23 cellular contexts compared by ENCODE assay signal in genomic region chr13:113345486-113345885, GRCh38. TPM values are rescaled to one million over a fixed set of nuclear protein-coding genes. Genes with fewer than 3 reads are reported as not detected.
DNase-seq lines count a peak whose midpoint lies in the region; ATAC-seq, FAIRE-seq and TF ChIP-seq lines count a peak whose summit lies in the region.
"Had no signal": no experiment of that assay in that cellular context is flagged by ENCODE, and none has a peak within 500 bp of the region (broad histone marks: within the 10 kb centered on the region; RNA-seq: fewer than 3 reads in every experiment).

No MANE protein-coding gene starts in this region.

- peaks cover 5 to 6% of the 10 kb centered on the region in 2 experiments; a peak in 4 of 5 replicates for H3K9me3 Mint-ChIP-seq in H9

- no peak for TF ChIP-seq EP300 in gastroesophageal sphincter (IDR thresholded peaks at IDR 0.05)

- H3K27me3 ChIP-seq in H9 (ENCODE audit: insufficient read depth, low read length) (no peaks in the 10 kb centered on the region), gastroesophageal sphincter (no peaks in the 10 kb centered on the region)

- H3K4me2 ChIP-seq in H9 (ENCODE audit: insufficient read depth, insufficient read length, low read length): no peak overlapping the region
- H3K4me2 ChIP-seq: A549 had no signal

- no peaks in the 10 kb centered on the region for H4K20me1 ChIP-seq in H9 (ENCODE audit: control insufficient read depth, insufficient read depth, insufficient read length)

- no peak overlapping the region for H2AFZ ChIP-seq in H9 (ENCODE audit: low read length)

- H3K4me1 Mint-ChIP-seq in H9: no peaks in the 10 kb centered on the region
- H3K4me1 Mint-ChIP-seq: CD14-positive monocyte had no signal

- H3K36me3 Mint-ChIP-seq in H9 (ENCODE audit: insufficient read depth in 1 of 3, low read depth in 3 of 3): peaks cover 65 to 78% (median 76%) of the 10 kb centered on the region in 3 experiments
- H3K36me3 Mint-ChIP-seq: CD14-positive monocyte; CD8-positive, alpha-beta T cell had no signal

- no peak overlapping the region for H3K27ac ChIP-seq in H9 (ENCODE audit: insufficient read length, low read depth, low read length)
- H3K27ac ChIP-seq in RWPE1: peak overlapping the region; percentile 10; the same call in 1 of the 2 replicates
- H3K27ac ChIP-seq in kidney (ENCODE audit: low read depth in 2 of 2, low read length in 2 of 2): no peak overlapping the region
- H3K27ac ChIP-seq in gastroesophageal sphincter: no peak overlapping the region
- H3K27ac ChIP-seq: A549 had no signal

- no peaks in the 10 kb centered on the region for H3K9me3 ChIP-seq in H9 (ENCODE audit: control insufficient read depth, low read depth, low read length)
- H3K9me3 ChIP-seq in kidney (ENCODE audit: control insufficient read depth in 1 of 2, low read length in 2 of 2): no peaks in the 10 kb centered on the region
- no peaks in the 10 kb centered on the region for H3K9me3 ChIP-seq in gastroesophageal sphincter
- H3K9me3 ChIP-seq: HAP-1 had no signal

- H3K18ac ChIP-seq in H9 (ENCODE audit: insufficient read length, low read depth, low read length): no peak overlapping the region

- no peaks in the 10 kb centered on the region; the same call in 1 of the 2 replicates for H3K27me3 Mint-ChIP-seq in H9 (ENCODE audit: low read depth)

- no peak overlapping the region for H3K4me3 ChIP-seq in kidney (ENCODE audit: low read length in 2 of 2)
- H3K4me3 ChIP-seq in gastroesophageal sphincter: no peak overlapping the region
- H3K4me3 ChIP-seq: A549, HAP-1 had no signal

- CTCF ChIA-PET in RWPE1 (lab: Yijun Ruan, JAX): no interaction called here

- POLR2A ChIA-PET in RWPE1 (lab: Yijun Ruan, JAX; ENCODE audit: low non-redundant PET): no interaction called here

- H3K4me1 ChIP-seq in H9 (ENCODE audit: insufficient read depth, low read length) (no peaks in the 10 kb centered on the region), kidney (ENCODE audit: control insufficient read depth in 1 of 2, insufficient read depth in 1 of 2, low read depth in 1 of 2, low read length in 2 of 2) (no peaks in the 10 kb centered on the region), gastroesophageal sphincter (no peaks in the 10 kb centered on the region)
- H3K4me1 ChIP-seq: A549, HAP-1 had no signal

- H4K8ac ChIP-seq in H9 (replicated peaks; ENCODE audit: insufficient read length, low read depth, low read length): no peak overlapping the region

- no peak overlapping the region for H2BK20ac ChIP-seq in H9 (ENCODE audit: low read depth, low read length, poor library complexity, severe bottlenecking)

- FAIRE-seq in kidney (lab: Jason Lieb, UNC): no peak
- FAIRE-seq: A549, D721Med, G401.6, GM12891, GM19239, HepG2, HTR-8/SVneo had no signal

- WGBS in H9 (ENCODE audit: extremely low coverage, insufficient read length, low lambda C conversion rate): no CpG with 5 or more reads among the region's 17 CpGs
- 93 to 96% methylated on average over 6 to 13 of the region's 17 CpGs for WGBS in gastroesophageal sphincter (ENCODE audit: low coverage in 1 of 2), 2 donors

- H3K27ac Mint-ChIP-seq in H9: peak overlapping the region; percentile 18 to 52 (median 21); a peak in 4 of 7 replicates
- H3K27ac Mint-ChIP-seq: CD14-positive monocyte; CD8-positive, alpha-beta T cell had no signal

- no peak overlapping the region for H2BK12ac ChIP-seq in H9 (ENCODE audit: insufficient read length, low read depth, low read length)

- no peak for ATAC-seq in sciatic nerve
- ATAC-seq in GM19467 (IDR thresholded peaks at IDR 0.05; ENCODE audit: unreplicated experiment): no peak
- ATAC-seq in gastroesophageal sphincter: no peak
- ATAC-seq: A549; CD8-positive, alpha-beta T cell; HepG2 had no signal

- H3K23ac ChIP-seq in H9 (ENCODE audit: insufficient read length, low read depth, low read length): no peak overlapping the region

- H3K9ac ChIP-seq in H9 (ENCODE audit: extremely low read depth, insufficient read length, low read length) (no peak overlapping the region), kidney (ENCODE audit: low read length in 2 of 2) (no peak overlapping the region)

- H3K4ac ChIP-seq in H9 (ENCODE audit: low read depth, low read length): no peak overlapping the region

- H3K23me2 ChIP-seq in H9 (ENCODE audit: insufficient read length, low read depth, low read length, poor library complexity, severe bottlenecking): no peaks in the 10 kb centered on the region

- H3K4me3 Mint-ChIP-seq in H9: no peak overlapping the region; a peak in 1 of 5 replicates
- H3K4me3 Mint-ChIP-seq: CD14-positive monocyte; CD8-positive, alpha-beta T cell had no signal

- TF ChIP-seq CTCF in H9 (conservative IDR thresholded peaks at IDR 0.05) (no peak), RWPE1 (conservative IDR thresholded peaks at IDR 0.05; ENCODE audit: low read depth) (no peak), kidney (IDR thresholded peaks at IDR 0.05; ENCODE audit: borderline replicate concordance, extremely low read depth, insufficient read depth) (no peak), gastroesophageal sphincter (IDR thresholded peaks at IDR 0.05) (no peak)

- H3K36me3 ChIP-seq in kidney (ENCODE audit: control insufficient read depth in 1 of 2, insufficient read depth in 2 of 2, low read length in 2 of 2): peaks cover 7 to 9% of the 10 kb centered on the region in 2 donors
- peaks cover 0 to 54% of the 10 kb centered on the region in 2 donors for H3K36me3 ChIP-seq in gastroesophageal sphincter

- H2BK15ac ChIP-seq in H9 (ENCODE audit: low read depth, low read length): no peak overlapping the region

- no peak overlapping the region for H2AK5ac ChIP-seq in H9 (ENCODE audit: insufficient read length, low read length)

- no peak overlapping the region for H3K14ac ChIP-seq in H9 (ENCODE audit: insufficient read depth, low read length)

- H3T11ph ChIP-seq in H9 (ENCODE audit: low read length): no peak overlapping the region

- H2BK120ac ChIP-seq in H9 (ENCODE audit: low read depth, low read length, poor library complexity, severe bottlenecking): no peak overlapping the region

- H4K5ac ChIP-seq in H9 (ENCODE audit: insufficient read length, low read depth, low read length): no peak overlapping the region

- no peak overlapping the region for H4K91ac ChIP-seq in H9 (ENCODE audit: insufficient read length, low read depth, low read length)

- H2BK5ac ChIP-seq in H9 (ENCODE audit: insufficient read length, low read length): no peak overlapping the region

- no peak overlapping the region for H3K56ac ChIP-seq in H9 (ENCODE audit: insufficient read length, low read depth, low read length)

- DNase-seq in H9 (peak; percentile 22), RWPE1 (ENCODE audit: low spot score) (no peak), kidney (peak; percentile 21), sciatic nerve (ENCODE audit: low spot score) (peak; percentile 23), NCI-H2196 (lab: John Stamatoyannopoulos, UW; ENCODE audit: unreplicated experiment) (no peak), NOMO-1 treated with DMSO at 0.1 percent for 48 hours (lab: John Stamatoyannopoulos, UW; ENCODE audit: unreplicated experiment) (no peak)
- DNase-seq: CD8-positive, alpha-beta T cell; COR-L47; DMS153; DMS79 treated with DMSO at 0.1 percent for 48 hours; EL; GOT3 had no signal

- intact Hi-C loops in kidney (cut with DNase I) (no loop called here), sciatic nerve (cut with DNase I) (no loop called here)

- no peaks in the 10 kb centered on the region for H3K79me2 ChIP-seq in H9 (ENCODE audit: insufficient read depth, low read length)

- TF ChIP-seq POLR2A in gastroesophageal sphincter (IDR thresholded peaks at IDR 0.05): no peak

- H3K79me1 ChIP-seq in H9 (ENCODE audit: insufficient read depth, low read depth, low read length, poor library complexity, severe bottlenecking): no peaks in the 10 kb centered on the region

RNA-seq across cellular contexts. Expression of gene GRTP1, which starts 18.4 kb away (rescaled TPM):
- total RNA-seq in H9 (2021) (54.8 and 55.0 TPM in 2 replicates), kidney (9.6 TPM), sciatic nerve (6.3 TPM), gastroesophageal sphincter (10 to 100 TPM in 2 of 4 donors, 1 to 10 TPM in 2; 4.7 to 14.0 (median 8.5) TPM)
- 18.3 TPM for polyA plus RNA-seq in kidney (ENCODE audit: insufficient read depth, low read depth, low replicate concordance)
- total RNA-seq: CD8-positive, alpha-beta T cell had no signal
- polyA plus RNA-seq: CD14-positive monocyte had no signal

RNA-seq across cellular contexts. Expression of gene LAMP1, which starts 48.4 kb away (rescaled TPM):
- total RNA-seq in H9 (2021) (131 and 139 TPM in 2 replicates), kidney (256 TPM), sciatic nerve (183 TPM), gastroesophageal sphincter (100 to 1,000 TPM in 3 of 4 donors, 10 to 100 TPM in 1; 97.9 to 151 (median 128) TPM)
- 210 TPM for polyA plus RNA-seq in kidney (ENCODE audit: insufficient read depth, low read depth, low replicate concordance)

Comparison
In these comparisons a context has a peak if more than half of its experiments do, and no peak if none do; other contexts are left out.
1. DNase-seq: peak in H9 (single experiment), kidney (single experiment) and sciatic nerve (single experiment); none in RWPE1 (single experiment), NCI-H2196 (single experiment) and NOMO-1 treated with DMSO at 0.1 percent for 48 hours (single experiment).